Comparison of ENCODE assay signal across 17 cellular contexts in genomic region chr10:24814568-24815313, GRCh38.
DNase-seq lines count a peak whose midpoint lies in the region; ATAC-seq and TF ChIP-seq lines count a peak whose summit lies in the region.
"Had no signal": no experiment of that assay in that cellular context is flagged by ENCODE, and none has a peak within 500 bp of the region (broad histone marks: within the 10 kb centered on the region; RNA-seq: fewer than 3 reads in every experiment).

No MANE protein-coding gene starts in this region.

- peak; percentile 78 for ATAC-seq in Panc1
- ATAC-seq in HG02973 (IDR thresholded peaks at IDR 0.05; ENCODE audit: unreplicated experiment) = no peak
- ATAC-seq: GM12878; left lung; natural killer cell treated with Interleukin-12 subunit alpha and Interleukin-12 subunit beta and Interleukin-15 and Interleukin-18, amount 100 ng/mL, for 72 hours had no signal

- no peak overlapping the region for H3K9ac ChIP-seq in smooth muscle cell (ENCODE audit: low read depth)
- H3K9ac ChIP-seq: KMS-11 had no signal

- intact Hi-C loops in Panc1 (cut with micrococcal nuclease; ENCODE audit: unreplicated experiment) = no loop called here

- H3K4me3 ChIP-seq in Panc1 (ENCODE audit: low read depth in 2 of 2, low read length in 2 of 2) = no peak overlapping the region
- no peak overlapping the region for H3K4me3 ChIP-seq in smooth muscle cell
- H3K4me3 ChIP-seq: GM12878, left lung, tibial nerve had no signal

- no peaks in the 10 kb centered on the region for H3K9me3 ChIP-seq in Panc1 (ENCODE audit: control insufficient read depth, insufficient read depth, low read depth, low read length)
- no peaks in the 10 kb centered on the region for H3K9me3 ChIP-seq in smooth muscle cell (replicated peaks; ENCODE audit: low read depth)
- H3K9me3 ChIP-seq: left lung, tibial nerve had no signal

- H3K27me3 ChIP-seq in Panc1 (ENCODE audit: control insufficient read depth, insufficient read depth, low read length) = no peaks in the 10 kb centered on the region
- no peaks in the 10 kb centered on the region for H3K27me3 ChIP-seq in smooth muscle cell (ENCODE audit: low read depth)
- H3K27me3 ChIP-seq: left lung, tibial nerve had no signal

- H3K36me3 ChIP-seq in Panc1 (ENCODE audit: control insufficient read depth, insufficient read depth, low read length) = no peaks in the 10 kb centered on the region
- H3K36me3 ChIP-seq in smooth muscle cell (ENCODE audit: low read depth) = no peaks in the 10 kb centered on the region
- H3K36me3 ChIP-seq: left lung, tibial nerve had no signal

- no peaks in the 10 kb centered on the region for H4K20me1 ChIP-seq in smooth muscle cell (ENCODE audit: low read depth)

- no peaks in the 10 kb centered on the region for H3F3A ChIP-seq in smooth muscle cell (ENCODE audit: low read depth)

- H3K79me2 ChIP-seq in smooth muscle cell (ENCODE audit: low read depth) = no peaks in the 10 kb centered on the region

- H3K4me2 ChIP-seq in smooth muscle cell = no peak overlapping the region
- H3K4me2 ChIP-seq: KMS-11 had no signal

- H3K4me1 ChIP-seq in Panc1 (ENCODE audit: control insufficient read depth, insufficient read depth, low read length) = no peaks in the 10 kb centered on the region
- no peaks in the 10 kb centered on the region for H3K4me1 ChIP-seq in smooth muscle cell (ENCODE audit: low read depth)
- H3K4me1 ChIP-seq: left lung had no signal

- CTCF ChIA-PET in Panc1 (lab: Charles Lee) = no interaction called here

- TF ChIP-seq CTCF in Panc1 (IDR thresholded peaks at IDR 0.05) (no peak), smooth muscle cell (IDR thresholded peaks at IDR 0.05; ENCODE audit: borderline replicate concordance, insufficient read depth, poor library complexity, severe bottlenecking) (no peak)

- H3K27ac ChIP-seq in Panc1 (ENCODE audit: low read length) (no peak overlapping the region), smooth muscle cell (ENCODE audit: low read depth) (peak overlapping the region; percentile 72)
- H3K27ac ChIP-seq: KMS-11, left lung, tibial nerve had no signal

- in situ Hi-C loops in Panc1 (cut with HindIII; ENCODE audit: low pct_unique_long_range_greater_than_20kb, low sequenced_read_pairs) (no loop called here), KBM-7 (cut with MboI; ENCODE audit: low pct_unique_long_range_greater_than_20kb, low sequenced_read_pairs) (no loop called here)

- no peak overlapping the region for H2AFZ ChIP-seq in smooth muscle cell (ENCODE audit: low read depth)

- POLR2A ChIA-PET in Panc1 (lab: Charles Lee) = no interaction called here

- DNase-seq in activated T-cell treated with anti-CD3 and anti-CD28 coated beads for 48 hours (ENCODE audit: low read depth) = peak; percentile 2
- no peak for DNase-seq in activated T-cell treated with anti-CD3 and anti-CD28 coated beads, Interleukin-2, amount 50 U/mL, for 1 hour
- peak; percentile 36 for DNase-seq in Panc1 (ENCODE audit: low read depth, low spot score)
- peak; percentile 49 for DNase-seq in dermis blood vessel endothelial cell
- DNase-seq in smooth muscle cell (lab: John Stamatoyannopoulos, UW; ENCODE audit: unreplicated experiment) = no peak
- DNase-seq in cerebellum (ENCODE audit: low spot score) = no peak
- no peak for DNase-seq in KBM-7
- DNase-seq: ACHN; activated CD4-positive, alpha-beta T cell treated with anti-CD3 and anti-CD28 coated beads, Interleukin-2, amount 50 U/mL, for 1 hour; glutamatergic neuron; left lung; NCI-H2107 had no signal

- WGBS in smooth muscle cell (ENCODE audit: low lambda C conversion rate) = 63% methylated on average over 11 of the region's 11 CpGs

- BruUV-seq in Panc1 (replicated peaks; lab: Mats Ljungman, UMichigan) = no TSS peak

Comparison
In these comparisons a context has a peak if more than half of its experiments do, and no peak if none do; other contexts are left out.
1. DNase-seq: peak in activated T-cell treated with anti-CD3 and anti-CD28 coated beads for 48 hours (single experiment), Panc1 (single experiment) and dermis blood vessel endothelial cell (single experiment); none in activated T-cell treated with anti-CD3 and anti-CD28 coated beads, Interleukin-2, amount 50 U/mL, for 1 hour (single experiment), smooth muscle cell (single experiment), cerebellum (single experiment) and KBM-7 (single experiment).